8 cellular contexts compared by ENCODE assay signal in genomic region chr3:39147374-39147709, GRCh38. TPM values are rescaled to one million over a fixed set of nuclear protein-coding genes. Genes with fewer than 3 reads are reported as not detected.
A peak's percentile ranks its signal among the peaks of the same experiment; 100 is the strongest.
DNase-seq lines count a peak whose midpoint lies in the region; ATAC-seq, FAIRE-seq and TF ChIP-seq lines count a peak whose summit lies in the region.

No MANE protein-coding gene starts in this region.

- no peak for DNase-seq in GM12892 (ENCODE audit: insufficient read length)
- no peak for DNase-seq in colonic mucosa
- no peak for DNase-seq in progenitor cell of endocrine pancreas (ENCODE audit: low spot score, unreplicated experiment)
- no peak for DNase-seq in NK-92 treated with Interleukin-12 subunit alpha and Interleukin-12 subunit beta, amount 100 ng/mL, for 24 hours (lab: John Stamatoyannopoulos, UW)

- peak overlapping the region; percentile 59 for H3K27ac Mint-ChIP-seq in progenitor cell of endocrine pancreas

- intact Hi-C loops in colonic mucosa (cut with DNase I), result no loop called here

- H3K4me3 ChIP-seq in HUES64 (ENCODE audit: low read length) (no peak overlapping the region), colonic mucosa (no peak overlapping the region)

- no peak for FAIRE-seq in GM12892 (lab: Jason Lieb, UNC)

- TF ChIP-seq CTCF in colonic mucosa (IDR thresholded peaks at IDR 0.05), result no peak
- TF ChIP-seq CTCF in progenitor cell of endocrine pancreas (IDR thresholded peaks at IDR 0.05; ENCODE audit: unreplicated experiment), result no peak

- 50% methylated on average over 5 of the region's 5 CpGs for WGBS in HUES64

- ATAC-seq in HG03565 (IDR thresholded peaks at IDR 0.05; ENCODE audit: unreplicated experiment) (no peak), GM18505 (IDR thresholded peaks at IDR 0.05; ENCODE audit: unreplicated experiment) (no peak), GM21360 (IDR thresholded peaks at IDR 0.05; ENCODE audit: unreplicated experiment) (no peak)

- no peaks in the 10 kb centered on the region for H3K9me3 ChIP-seq in HUES64 (ENCODE audit: insufficient read depth, low read depth, low read length)
- no peaks in the 10 kb centered on the region for H3K9me3 ChIP-seq in colonic mucosa

- H3K27me3 Mint-ChIP-seq in progenitor cell of endocrine pancreas, result no peaks in the 10 kb centered on the region

- no peaks in the 10 kb centered on the region for H3K9me3 Mint-ChIP-seq in progenitor cell of endocrine pancreas (ENCODE audit: low read depth)

- H3K4me1 Mint-ChIP-seq in progenitor cell of endocrine pancreas (ENCODE audit: low read depth), result peaks cover 59% of the 10 kb centered on the region

- TF ChIP-seq POLR2A in GM12892 (IDR thresholded peaks at IDR 0.05; ENCODE audit: low read depth, low read length), result peak; percentile 44; the same call in 1 of the 2 replicates
- no peak for TF ChIP-seq POLR2A in GM18505 (IDR thresholded peaks at IDR 0.05; ENCODE audit: borderline replicate concordance, extremely low read depth, insufficient read depth, insufficient read length)

- peak overlapping the region; percentile 29; the same call in 1 of the 2 replicates for H3K9ac ChIP-seq in HUES64 (ENCODE audit: low read depth, low read length)
- peak overlapping the region; percentile 46 to 82 for H3K9ac ChIP-seq in colonic mucosa (ENCODE audit: low read depth in 2 of 2, low read length in 2 of 2)

- H3K27ac ChIP-seq in HUES64 (ENCODE audit: low read depth, low read length) (peak overlapping the region; percentile 59), colonic mucosa (peak overlapping the region; percentile 70)

- no peaks in the 10 kb centered on the region for H3K27me3 ChIP-seq in HUES64 (ENCODE audit: insufficient read depth, low read length)
- no peaks in the 10 kb centered on the region for H3K27me3 ChIP-seq in colonic mucosa

- H3K4me1 ChIP-seq in HUES64 (ENCODE audit: insufficient read depth, low read length) (peaks cover 48% of the 10 kb centered on the region), colonic mucosa (peaks cover 43% of the 10 kb centered on the region)

- peaks cover 6% of the 10 kb centered on the region for H3K36me3 Mint-ChIP-seq in progenitor cell of endocrine pancreas (ENCODE audit: insufficient read depth)

- H3K36me3 ChIP-seq in HUES64 (ENCODE audit: insufficient read depth, low read length), result peaks cover 42% of the 10 kb centered on the region
- peaks cover 31% of the 10 kb centered on the region for H3K36me3 ChIP-seq in colonic mucosa

- no peak overlapping the region for H3K4me3 Mint-ChIP-seq in progenitor cell of endocrine pancreas (ENCODE audit: low read depth)

RNA-seq across cellular contexts. Expression of gene CSRNP1, which starts 6.0 kb away (rescaled TPM):
- polyA plus RNA-seq in GM12892 (2012; ENCODE audit: missing spikeins), result 14.0 TPM
- polyA plus RNA-seq in HUES64 (2013, experiment 1 of 2), result 5.1 TPM
- polyA plus RNA-seq in HUES64 (2013, experiment 2 of 2), result 5.8 TPM
- total RNA-seq in colonic mucosa (10 to 100 TPM; 11.2 to 26.6 TPM), progenitor cell of endocrine pancreas (6.6 and 6.7 TPM in 2 replicates)

RNA-seq across cellular contexts. Expression of gene TTC21A, which starts 39.9 kb away (rescaled TPM):
- 3.8 TPM for polyA plus RNA-seq in GM12892 (2012; ENCODE audit: missing spikeins)
- polyA plus RNA-seq in HUES64 (2013, experiment 1 of 2), result 1.00 TPM
- 1.6 TPM for polyA plus RNA-seq in HUES64 (2013, experiment 2 of 2)
- total RNA-seq in colonic mucosa (1 to 10 TPM; 2.8 to 6.1 TPM), progenitor cell of endocrine pancreas (16.1 and 17.2 TPM in 2 replicates)

RNA-seq across cellular contexts. Expression of gene GORASP1, which starts 39.9 kb away (rescaled TPM):
- polyA plus RNA-seq in GM12892 (2012; ENCODE audit: missing spikeins), result 24.0 TPM
- polyA plus RNA-seq in HUES64 (2013, experiment 1 of 2), result 16.2 TPM
- 21.9 TPM for polyA plus RNA-seq in HUES64 (2013, experiment 2 of 2)
- total RNA-seq in colonic mucosa (100 to 1,000 TPM in 1 of 2 donors, 10 to 100 TPM in 1; 84.2 to 106 TPM), progenitor cell of endocrine pancreas (64.3 and 72.8 TPM in 2 replicates)

RNA-seq across cellular contexts. Expression of gene XIRP1, which starts 45.1 kb away (rescaled TPM):
- 0.89 TPM for polyA plus RNA-seq in GM12892 (2012; ENCODE audit: missing spikeins)
- not detected for polyA plus RNA-seq in HUES64 (2013, experiment 1 of 2)
- polyA plus RNA-seq in HUES64 (2013, experiment 2 of 2), result 0.13 TPM
- total RNA-seq in colonic mucosa, result not detected
- total RNA-seq in progenitor cell of endocrine pancreas, result 0.16 TPM in 1 of 2 replicates, not detected in the other
